11 cellular contexts compared by ENCODE assay signal in the genomic region with DNA sequence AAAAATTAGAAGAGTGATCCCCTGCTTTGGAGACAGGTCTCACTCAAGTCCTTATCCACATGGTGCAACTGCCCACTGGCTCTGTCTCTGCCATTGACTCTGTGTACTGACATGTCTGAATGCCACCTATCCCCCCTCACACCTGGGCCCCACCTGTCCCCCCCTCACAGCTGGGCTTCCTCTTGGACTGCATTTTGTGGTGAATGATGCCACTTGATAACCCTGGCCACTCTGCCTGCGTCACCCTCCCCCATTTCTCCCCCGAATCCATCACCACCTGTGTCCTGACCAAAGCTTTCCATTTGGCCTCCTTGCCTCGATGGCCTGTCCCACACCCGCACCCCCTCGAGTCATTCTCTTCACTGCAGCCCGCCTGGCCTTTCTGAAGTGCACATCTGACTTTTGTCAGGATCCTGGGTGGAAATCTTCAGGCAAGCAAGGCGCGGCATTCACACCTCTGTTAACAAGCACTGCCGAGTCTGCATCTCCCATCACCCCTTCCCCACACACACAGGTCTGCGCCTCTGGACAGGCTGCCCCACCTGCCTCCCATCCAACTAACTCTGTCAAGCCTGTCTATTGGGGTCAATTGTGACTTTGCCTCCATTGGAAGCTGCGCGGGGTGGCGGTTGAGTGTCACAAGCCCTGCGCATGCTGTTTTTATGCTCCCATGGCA.
DNase-seq lines count a peak whose midpoint lies in the region; ATAC-seq and TF ChIP-seq lines count a peak whose summit lies in the region.
"Had no signal": no experiment of that assay in that cellular context is flagged by ENCODE, and none has a peak within 500 bp of the region (broad histone marks: within the 10 kb centered on the region; RNA-seq: fewer than 3 reads in every experiment).

No MANE protein-coding gene starts in this region.

- H3F3A ChIP-seq in smooth muscle cell (ENCODE audit: low read depth), result peaks cover 50% of the 10 kb centered on the region

- H2AFZ ChIP-seq in smooth muscle cell (ENCODE audit: low read depth), result no peak overlapping the region

- no peak for ATAC-seq in T-cell (replicated peaks in 1 of 4)

- no peak for DNase-seq in activated CD4-positive, alpha-beta T cell treated with anti-CD3 and anti-CD28 coated beads, Interleukin-2, amount 10 ng/mL, durations not matched to agents 7 days and 5 days
- DNase-seq in activated CD4-positive, alpha-beta T cell treated with anti-CD3 and anti-CD28 coated beads, Interleukin-2, amount 50 U/mL, for 4 hours, result no peak
- no peak for DNase-seq in T-cell
- DNase-seq in epithelial cell of prostate (ENCODE audit: low read depth, low spot score), result no peak
- DNase-seq in smooth muscle cell (lab: John Stamatoyannopoulos, UW; ENCODE audit: unreplicated experiment), result no peak
- DNase-seq in UCSD-AML1 (lab: John Stamatoyannopoulos, UW; ENCODE audit: unreplicated experiment), result no peak
- DNase-seq in activated effector memory CD4-positive, alpha-beta T cell treated with Interleukin-2 at 50 U/mL for 16 hours, result no peak
- DNase-seq in dedifferentiated amniotic fluid mesenchymal stem cell (ENCODE audit: extremely low spot score), result no peak
- DNase-seq: effector CD4-positive, alpha-beta T cell; midbrain; NCI-H2107 had no signal

- WGBS in smooth muscle cell (ENCODE audit: low lambda C conversion rate), result 96% methylated on average over 14 of the region's 14 CpGs

- H3K9me3 Mint-ChIP-seq in activated CD4-positive, alpha-beta T cell treated with anti-CD3 and anti-CD28 coated beads, Interleukin-2, amount 10 ng/mL, durations not matched to agents 7 days and 5 days, result no peaks in the 10 kb centered on the region
- H3K9me3 Mint-ChIP-seq in T-cell, result no peaks in the 10 kb centered on the region

- no peak for TF ChIP-seq CTCF in smooth muscle cell (IDR thresholded peaks at IDR 0.05; ENCODE audit: borderline replicate concordance, insufficient read depth, poor library complexity, severe bottlenecking)

- H3K4me1 Mint-ChIP-seq in activated CD4-positive, alpha-beta T cell treated with anti-CD3 and anti-CD28 coated beads, Interleukin-2, amount 10 ng/mL, durations not matched to agents 7 days and 5 days, result peaks cover 74% of the 10 kb centered on the region
- H3K4me1 Mint-ChIP-seq in T-cell, result peaks cover 76 to 86% (median 81%) of the 10 kb centered on the region in 3 donors

- no peak overlapping the region for H3K4me3 ChIP-seq in smooth muscle cell

- peaks cover 49% of the 10 kb centered on the region for H3K36me3 Mint-ChIP-seq in activated CD4-positive, alpha-beta T cell treated with anti-CD3 and anti-CD28 coated beads, Interleukin-2, amount 10 ng/mL, durations not matched to agents 7 days and 5 days (ENCODE audit: low read depth)
- H3K36me3 Mint-ChIP-seq in T-cell, result peaks cover 41% of the 10 kb centered on the region

- peak overlapping the region; percentile 82 for H3K4me3 Mint-ChIP-seq in activated CD4-positive, alpha-beta T cell treated with anti-CD3 and anti-CD28 coated beads, Interleukin-2, amount 10 ng/mL, durations not matched to agents 7 days and 5 days
- peak overlapping the region in 2 of 3 donors; percentile 9 to 82 for H3K4me3 Mint-ChIP-seq in T-cell

- peaks cover 33% of the 10 kb centered on the region for H3K4me1 ChIP-seq in smooth muscle cell (ENCODE audit: low read depth)

- H3K27me3 ChIP-seq in smooth muscle cell (ENCODE audit: low read depth), result no peaks in the 10 kb centered on the region

- H3K79me2 ChIP-seq in smooth muscle cell (ENCODE audit: low read depth), result peaks cover 54% of the 10 kb centered on the region

- no peaks in the 10 kb centered on the region for H3K27me3 Mint-ChIP-seq in activated CD4-positive, alpha-beta T cell treated with anti-CD3 and anti-CD28 coated beads, Interleukin-2, amount 10 ng/mL, durations not matched to agents 7 days and 5 days
- no peaks in the 10 kb centered on the region for H3K27me3 Mint-ChIP-seq in T-cell

- CTCF ChIA-PET in activated CD4-positive, alpha-beta T cell treated with anti-CD3 and anti-CD28 coated beads, Interleukin-2, amount 10 ng/mL, durations not matched to agents 7 days and 5 days (lab: Charles Lee), result interaction anchor here (0.5 to 0.9 kb wide), 2 partner anchors 51 to 870 kb away, joined by 3 to 4 read pairs; no protein-coding TSS in a partner anchor
- CTCF ChIA-PET in T-cell (lab: Charles Lee), result interaction anchor here in 1 of 2 donors (1.6 kb wide), 1 partner anchor 12 kb away, joined by 7 read pairs; no protein-coding TSS in a partner anchor

- H3K36me3 ChIP-seq in smooth muscle cell (ENCODE audit: low read depth), result no peaks in the 10 kb centered on the region

- H3K9me3 ChIP-seq in smooth muscle cell (replicated peaks; ENCODE audit: low read depth), result no peaks in the 10 kb centered on the region

- peak overlapping the region; percentile 94 for H3K27ac Mint-ChIP-seq in activated CD4-positive, alpha-beta T cell treated with anti-CD3 and anti-CD28 coated beads, Interleukin-2, amount 10 ng/mL, durations not matched to agents 7 days and 5 days
- peak overlapping the region; percentile 57 to 58 for H3K27ac Mint-ChIP-seq in T-cell

- peaks cover 4% of the 10 kb centered on the region for H4K20me1 ChIP-seq in smooth muscle cell (ENCODE audit: low read depth)

- H3K27ac ChIP-seq in epithelial cell of prostate (peak overlapping the region; percentile 100), smooth muscle cell (ENCODE audit: low read depth) (peak overlapping the region; percentile 99)

- peak overlapping the region; percentile 97 for H3K9ac ChIP-seq in smooth muscle cell (ENCODE audit: low read depth)

- POLR2A ChIA-PET in activated CD4-positive, alpha-beta T cell treated with anti-CD3 and anti-CD28 coated beads, Interleukin-2, amount 10 ng/mL, durations not matched to agents 7 days and 5 days (lab: Charles Lee), result no interaction called here
- POLR2A ChIA-PET in T-cell (lab: Charles Lee), result no interaction called here

- H3K4me2 ChIP-seq in smooth muscle cell, result peak overlapping the region; percentile 92
